In genomic region chr5:5609935-5610334, GRCh38 we compare ENCODE assay signal across 34 cellular contexts.
"Had no signal": no experiment of that assay in that cellular context is flagged by ENCODE, and none has a peak within 500 bp of the region (broad histone marks: within the 10 kb centered on the region; RNA-seq: fewer than 3 reads in every experiment).

No MANE protein-coding gene starts in this region.

- H3K4me3 ChIP-seq: MG63 had no signal

- DNase-seq: Karpas-422, Kasumi-1, MG63, MM.1S, MV-4-11, NCI-H1048, NCI-H1092, NCI-H1092 treated with DMSO at 0.1 percent for 48 hours, NCI-H1105, NCI-H1417, NCI-H1417 treated with DMSO at 0.1 percent for 48 hours, NCI-H1436, NCI-H1436 treated with DMSO at 0.1 percent for 48 hours, NCI-H146, NCI-H1694, NCI-H1694 treated with DMSO at 0.1 percent for 48 hours, NCI-H187, NCI-H187 treated with DMSO at 0.1 percent for 48 hours, NCI-H1930, NCI-H2029, NCI-H2029 treated with DMSO at 0.1 percent for 48 hours, NCI-H2081, NCI-H2081 treated with DMSO at 0.1 percent for 48 hours, NCI-H2107, NCI-H2171, NCI-H2171 treated with DMSO at 0.1 percent for 48 hours, NCI-H2227 treated with DMSO at 0.1 percent for 48 hours, NCI-H226, NCI-H345, NCI-H446, NCI-H446 treated with DMSO at 0.1 percent for 48 hours, NCI-H510A, NCI-H510A treated with DMSO at 0.1 percent for 48 hours, NCI-H524 had no signal

- H3K36me3 ChIP-seq: MG63 had no signal

- H3K9me3 ChIP-seq: MG63 had no signal
